In the genomic region with DNA sequence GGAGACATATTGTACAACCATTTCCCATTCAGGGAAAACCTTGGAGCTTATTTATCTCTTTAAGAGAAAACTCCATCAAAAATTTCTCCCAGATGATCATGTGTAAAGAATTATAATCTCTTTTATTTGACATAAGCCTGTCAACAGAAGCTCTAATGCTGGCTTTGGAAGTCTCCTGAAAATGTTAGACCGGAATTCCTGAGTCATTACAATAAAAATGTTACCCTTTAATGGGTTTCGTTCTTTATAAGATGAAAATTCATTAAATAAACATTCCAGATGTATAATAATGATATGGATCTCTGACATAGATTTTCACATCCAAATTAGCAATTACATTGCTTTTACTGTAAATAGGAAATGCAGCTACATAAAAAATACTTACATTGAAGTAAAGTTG, we compare ENCODE assay signal across 21 cellular contexts.
"Had no signal": no experiment of that assay in that cellular context is flagged by ENCODE, and none has a peak within 500 bp of the region (broad histone marks: within the 10 kb centered on the region; RNA-seq: fewer than 3 reads in every experiment).

No MANE protein-coding gene starts in this region.

- H3K4me1 ChIP-seq: breast epithelium, left lung, lower lobe of right lung, parathyroid adenoma, psoas muscle, testis, transverse colon had no signal

- H2AFZ ChIP-seq: parathyroid adenoma had no signal

- H3K36me3 ChIP-seq: breast epithelium, left lung, lower lobe of right lung, transverse colon had no signal

- H3K9me3 ChIP-seq: breast epithelium, lower lobe of right lung, psoas muscle, testis, transverse colon had no signal

- ATAC-seq: activated CD8-positive, alpha-beta T cell treated with anti-CD3 and anti-CD28 coated beads for 36 hours; activated naive CD4-positive, alpha-beta T cell treated with anti-CD3 and anti-CD28 coated beads, Interleukin-2, amount 50 U/mL, for 72 hours; activated T-cell treated with anti-CD3 and anti-CD28 coated beads, Interleukin-2, amount 50 U/mL, for 4 hours; left lung; lower lobe of right lung; natural killer cell; psoas muscle had no signal

- H3K27ac Mint-ChIP-seq: activated B cell treated with CpG ODN at 0.5 μM for 24 hours; activated CD8-positive, alpha-beta T cell treated with anti-CD3 and anti-CD28 coated beads for 36 hours; activated naive CD4-positive, alpha-beta T cell treated with anti-CD3 and anti-CD28 coated beads, Interleukin-2, amount 50 U/mL, for 72 hours; activated T-helper 2 cell treated with anti-CD3 and anti-CD28 coated beads, Interferon-gamma antibody, Interleukin-2, Interleukin-4, amounts not matched to agents 10 μg/mL and 5 μg/mL and 100 μg/mL, durations not matched to agents 14 hours and 24 hours and 36 hours; dendritic cell treated with granulocyte-macrophage colony-stimulating factor and Interleukin-4, amounts not matched to agents 40 ng/mL and 50 ng/mL, for 4 days; natural killer cell; T-helper 2 cell treated with Interferon-gamma antibody and Interleukin-4, amounts not matched to agents 5 μg/mL and 100 μg/mL, for 36 hours had no signal

- H3K27me3 ChIP-seq: breast epithelium, left lung, testis, transverse colon had no signal

- H3K27me3 Mint-ChIP-seq: activated B cell treated with CpG ODN at 0.5 μM for 24 hours; activated CD8-positive, alpha-beta T cell treated with anti-CD3 and anti-CD28 coated beads for 36 hours; dendritic cell treated with granulocyte-macrophage colony-stimulating factor and Interleukin-4, amounts not matched to agents 40 ng/mL and 50 ng/mL, for 4 days had no signal

- H3K27ac ChIP-seq: breast epithelium, left lung, lower lobe of right lung, parathyroid adenoma, psoas muscle, testis, transverse colon had no signal

- DNase-seq: activated B cell treated with CpG ODN at 0.5 μM for 24 hours; activated CD4-positive, alpha-beta T cell treated with anti-CD3 and anti-CD28 coated beads, Interleukin-2, amount 50 U/mL, for 1 hour; activated CD8-positive, alpha-beta T cell treated with anti-CD3 and anti-CD28 coated beads for 36 hours; activated T-cell treated with anti-CD3 and anti-CD28 coated beads, Interleukin-2, amount 50 U/mL, for 4 hours; central memory CD4-positive, alpha-beta T cell; effector CD4-positive, alpha-beta T cell; left lung; lower lobe of right lung; mesendoderm; natural killer cell; psoas muscle; stimulated activated CD4-positive, alpha-beta T cell treated with anti-CD3 and anti-CD28 coated beads, Interleukin-2, amount 100 ng/mL, for 48 hours; stimulated activated naive CD4-positive, alpha-beta T cell treated with Interleukin-2 at 50 U/mL for 16 hours; testis; transverse colon had no signal

- H3K4me3 Mint-ChIP-seq: activated B cell treated with CpG ODN at 0.5 μM for 24 hours; activated CD8-positive, alpha-beta T cell treated with anti-CD3 and anti-CD28 coated beads for 36 hours; activated T-cell treated with anti-CD3 and anti-CD28 coated beads, Interleukin-2, amount 50 U/mL, for 4 hours; dendritic cell treated with granulocyte-macrophage colony-stimulating factor and Interleukin-4, amounts not matched to agents 40 ng/mL and 50 ng/mL, for 4 days; natural killer cell; T-helper 2 cell treated with Interferon-gamma antibody and Interleukin-4, amounts not matched to agents 5 μg/mL and 100 μg/mL, for 36 hours had no signal

- H3K36me3 Mint-ChIP-seq: activated naive CD4-positive, alpha-beta T cell treated with anti-CD3 and anti-CD28 coated beads, Interleukin-2, amount 50 U/mL, for 72 hours; natural killer cell had no signal

- H3K79me2 ChIP-seq: parathyroid adenoma had no signal

- H3K4me3 ChIP-seq: breast epithelium, left lung, lower lobe of right lung, psoas muscle, testis, transverse colon had no signal

- H3K4me1 Mint-ChIP-seq: activated B cell treated with CpG ODN at 0.5 μM for 24 hours, natural killer cell had no signal
